In the genomic region with DNA sequence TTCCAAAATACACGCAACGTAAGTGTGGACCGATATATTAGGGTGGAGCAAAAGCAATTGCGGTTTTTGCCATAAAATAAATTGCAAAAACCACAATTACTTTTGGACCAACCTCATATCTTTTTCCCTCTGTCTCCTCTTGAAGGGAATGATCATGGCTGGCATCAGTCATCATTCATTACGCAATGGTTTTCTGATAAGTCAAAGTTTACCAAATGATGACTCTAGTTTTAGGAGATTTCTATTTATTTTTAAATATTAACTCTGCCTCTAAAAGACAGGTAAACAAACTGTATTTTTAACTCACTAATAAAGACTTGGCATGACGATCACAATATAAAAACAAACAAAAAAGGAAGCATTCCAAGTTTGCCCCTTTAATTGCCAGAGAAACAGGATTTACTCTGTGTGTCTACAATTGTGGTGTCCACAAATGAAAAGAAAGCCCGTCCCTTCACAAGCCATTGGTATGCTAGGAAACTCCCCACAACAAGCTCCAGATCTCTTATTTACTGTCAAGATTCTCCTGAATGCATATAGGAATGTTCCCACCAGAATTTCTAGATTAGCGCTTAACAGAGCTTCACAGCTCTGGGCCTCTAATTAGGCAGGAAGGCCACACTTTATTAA, we compare ENCODE assay signal across 22 cellular contexts.
A peak's percentile ranks its signal among the peaks of the same experiment; 100 is the strongest.
DNase-seq lines count a peak whose midpoint lies in the region; ATAC-seq, FAIRE-seq and TF ChIP-seq lines count a peak whose summit lies in the region.
"Had no signal": no experiment of that assay in that cellular context is flagged by ENCODE, and none has a peak within 500 bp of the region (broad histone marks: within the 10 kb centered on the region; RNA-seq: fewer than 3 reads in every experiment).

No MANE protein-coding gene starts in this region.

- WGBS in mammary epithelial cell (ENCODE audit: low coverage, missing lambda C conversion rate): 93% methylated on average over 7 of the region's 8 CpGs
- 63% methylated on average over 8 of the region's 8 CpGs for WGBS in GM12878 (ENCODE audit: insufficient coverage, insufficient replicate concordance, low lambda C conversion rate, missing lambda C conversion rate)
- 38% methylated on average over 8 of the region's 8 CpGs for WGBS in liver

- intact Hi-C loops in MCF 10A (cut with micrococcal nuclease): no loop called here
- intact Hi-C loops in mammary epithelial cell (cut with micrococcal nuclease): no loop called here
- intact Hi-C loops in GM12878 (cut with micrococcal nuclease; ENCODE audit: unreplicated experiment): no loop called here

- TF ChIP-seq POLR2A in GM12878 (IDR thresholded peaks at IDR 0.05; ENCODE audit: low read depth, low read length): no peak

- TF ChIP-seq RAD21 in GM12878 (IDR thresholded peaks at IDR 0.05; ENCODE audit: insufficient read depth, low read depth, low read length) (no peak), liver (IDR thresholded peaks at IDR 0.05) (peak; percentile 44 to 53)

- in situ Hi-C loops in mammary epithelial cell (cut with MboI; ENCODE audit: low sequenced_read_pairs in 2 of 2): no loop called here
- in situ Hi-C loops in GM12878 (cut with MboI): no loop called here

- H3K27ac ChIP-seq in mammary epithelial cell (ENCODE audit: insufficient read depth, low read depth, low read length) (no peak overlapping the region), GM12878 (ENCODE audit: control insufficient read depth, insufficient read depth) (no peak overlapping the region), liver (ENCODE audit: low read depth in 1 of 2, low read length in 2 of 2) (peak overlapping the region; percentile 81 to 91), subcutaneous abdominal adipose tissue (ENCODE audit: low read depth, low read length) (peak overlapping the region; percentile 71)
- H3K27ac ChIP-seq: ascending aorta, coronary artery, GM23248, neutrophil had no signal

- H3K4me3 Mint-ChIP-seq in MCF 10A (ENCODE audit: unreplicated experiment): no peak overlapping the region
- H3K4me3 Mint-ChIP-seq in stimulated activated memory B cell treated with anti-CD40 and anti-IgM and Interleukin-4, amounts not matched to agents 10 μg/mL and 1 μg/mL and 100 μg/mL, for 72 hours: no peak overlapping the region
- H3K4me3 Mint-ChIP-seq: activated T-cell treated with anti-CD3 and anti-CD28 coated beads, Interleukin-2, amount 50 U/mL, for 72 hours; T-helper 2 cell treated with Interferon-gamma antibody and Interleukin-4, amounts not matched to agents 5 μg/mL and 100 μg/mL, for 36 hours had no signal

- dilution Hi-C loops in mammary epithelial cell (cut with HindIII; ENCODE audit: low sequenced_read_pairs): no loop called here

- no peaks in the 10 kb centered on the region for H3K9me3 Mint-ChIP-seq in MCF 10A (ENCODE audit: unreplicated experiment)
- no peaks in the 10 kb centered on the region for H3K9me3 Mint-ChIP-seq in stimulated activated memory B cell treated with anti-CD40 and anti-IgM and Interleukin-4, amounts not matched to agents 10 μg/mL and 1 μg/mL and 100 μg/mL, for 72 hours
- H3K9me3 Mint-ChIP-seq: activated T-cell treated with anti-CD3 and anti-CD28 coated beads, Interleukin-2, amount 50 U/mL, for 72 hours; T-helper 2 cell treated with Interferon-gamma antibody and Interleukin-4, amounts not matched to agents 5 μg/mL and 100 μg/mL, for 36 hours had no signal

- BruUV-seq in MCF 10A (replicated peaks; lab: Mats Ljungman, UMichigan) (no TSS peak), mammary epithelial cell (replicated peaks; lab: Mats Ljungman, UMichigan) (no TSS peak), GM12878 (replicated peaks; lab: Mats Ljungman, UMichigan) (no TSS peak)

- SMC1A ChIA-PET in GM12878 (lab: Charles Lee; ENCODE audit: uncharacterized antibody, unreplicated experiment): no interaction called here

- H3K4me3 ChIP-seq in mammary epithelial cell (replicated peaks in 1 of 3; ENCODE audit: insufficient read depth in 1 of 3, low read depth in 2 of 3, low read length in 3 of 3) (no peak overlapping the region), GM12878 (no peak overlapping the region), liver (ENCODE audit: low read depth in 1 of 3, low read length in 3 of 3) (no peak overlapping the region), subcutaneous abdominal adipose tissue (ENCODE audit: low read depth in 1 of 5, low read length in 5 of 5) (no peak overlapping the region)
- H3K4me3 ChIP-seq: ascending aorta, coronary artery, GM23248 had no signal

- H3K4me1 ChIP-seq in mammary epithelial cell (ENCODE audit: insufficient read depth, low read length) (peaks cover 5% of the 10 kb centered on the region), GM12878 (ENCODE audit: control insufficient read depth, insufficient read depth, low read length) (no peaks in the 10 kb centered on the region), liver (ENCODE audit: control insufficient read depth in 4 of 4, insufficient read depth in 4 of 4, low read length in 3 of 4) (peaks cover 10 to 76% (median 40%) of the 10 kb centered on the region in 4 donors), subcutaneous abdominal adipose tissue (ENCODE audit: control insufficient read depth in 5 of 5, insufficient read depth in 5 of 5, low read length in 5 of 5) (peaks cover 2 to 44% (median 26%) of the 10 kb centered on the region in 5 donors)

- no peak overlapping the region for H2AFZ ChIP-seq in mammary epithelial cell (ENCODE audit: low read depth, low read length)
- no peak overlapping the region for H2AFZ ChIP-seq in GM12878 (ENCODE audit: control insufficient read depth, low read depth, low read length)
- H2AFZ ChIP-seq: GM23248 had no signal

- H3K27me3 Mint-ChIP-seq in MCF 10A (ENCODE audit: insufficient read depth, unreplicated experiment): no peaks in the 10 kb centered on the region
- no peaks in the 10 kb centered on the region for H3K27me3 Mint-ChIP-seq in stimulated activated memory B cell treated with anti-CD40 and anti-IgM and Interleukin-4, amounts not matched to agents 10 μg/mL and 1 μg/mL and 100 μg/mL, for 72 hours

- RAD21 ChIA-PET in GM12878 (lab: Charles Lee; ENCODE audit: unreplicated experiment): no interaction called here

- no peak overlapping the region for H3K9ac ChIP-seq in mammary epithelial cell (ENCODE audit: insufficient read depth, low read length)
- no peak overlapping the region for H3K9ac ChIP-seq in GM12878 (ENCODE audit: control insufficient read depth, insufficient read depth, low read length)
- peak overlapping the region in 1 of 2 donors; percentile 71 for H3K9ac ChIP-seq in liver (ENCODE audit: low read depth in 1 of 2, low read length in 2 of 2)
- H3K9ac ChIP-seq in subcutaneous abdominal adipose tissue (ENCODE audit: low read length in 5 of 5): no peak overlapping the region
- H3K9ac ChIP-seq: GM23248 had no signal

- CTCF ChIA-PET in MCF 10A (lab: Yijun Ruan, JAX) (interaction anchor here (0.6 kb wide), 1 partner anchor 64 kb away, joined by 3 read pairs; no protein-coding TSS in a partner anchor), mammary epithelial cell (lab: Charles Lee; ENCODE audit: low non-redundant PET) (no interaction called here), GM12878 (lab: Yijun Ruan, JAX) (no interaction called here)

- H3K27me3 ChIP-seq in mammary epithelial cell (ENCODE audit: insufficient read depth, low read length) (no peaks in the 10 kb centered on the region), GM12878 (replicated peaks in 1 of 2; ENCODE audit: control insufficient read depth in 2 of 2, insufficient read depth in 2 of 2, low read length in 1 of 2) (no peaks in the 10 kb centered on the region; a peak in 1 of 4 replicates), liver (ENCODE audit: control insufficient read depth in 4 of 4, insufficient read depth in 4 of 4, low read length in 3 of 4) (no peaks in the 10 kb centered on the region), subcutaneous abdominal adipose tissue (ENCODE audit: control insufficient read depth in 5 of 5, insufficient read depth in 4 of 5, low read length in 5 of 5) (no peaks in the 10 kb centered on the region)
- H3K27me3 ChIP-seq: ascending aorta had no signal

- FAIRE-seq in GM12878 (lab: Jason Lieb, UNC): peak; percentile 52

- ATAC-seq in GM12878: no peak
- ATAC-seq in stimulated activated memory B cell treated with anti-CD40 and anti-IgM and Interleukin-4, amounts not matched to agents 10 μg/mL and 1 μg/mL and 100 μg/mL, for 72 hours: no peak
- ATAC-seq: activated T-cell treated with anti-CD3 and anti-CD28 coated beads, Interleukin-2, amount 50 U/mL, for 72 hours had no signal

- TF ChIP-seq CTCF in MCF 10A (IDR thresholded peaks at IDR 0.05; ENCODE audit: unreplicated experiment) (no peak), mammary epithelial cell (conservative IDR thresholded peaks at IDR 0.05 in 1 of 2, IDR thresholded peaks at IDR 0.05 in 1 of 2; ENCODE audit: extremely low read depth in 1 of 2, insufficient read depth in 1 of 2, low read depth in 1 of 2, low read length in 2 of 2) (no peak), GM12878 (IDR thresholded peaks at IDR 0.05 in 2 of 3, conservative IDR thresholded peaks at IDR 0.05 in 1 of 3; ENCODE audit: control insufficient read depth in 2 of 3, extremely low read depth in 1 of 3, insufficient read depth in 1 of 3, low read depth in 3 of 3, low read length in 3 of 3) (no peak), liver (IDR thresholded peaks at IDR 0.05; ENCODE audit: low read depth, low read length, missing input control) (no peak)

- peak overlapping the region; percentile 32 for H3K27ac Mint-ChIP-seq in MCF 10A (ENCODE audit: low read depth, unreplicated experiment)
- H3K27ac Mint-ChIP-seq in stimulated activated memory B cell treated with anti-CD40 and anti-IgM and Interleukin-4, amounts not matched to agents 10 μg/mL and 1 μg/mL and 100 μg/mL, for 72 hours: no peak overlapping the region
- H3K27ac Mint-ChIP-seq: activated T-cell treated with anti-CD3 and anti-CD28 coated beads, Interleukin-2, amount 50 U/mL, for 72 hours; T-helper 2 cell treated with Interferon-gamma antibody and Interleukin-4, amounts not matched to agents 5 μg/mL and 100 μg/mL, for 36 hours had no signal

- DNase-seq in MCF 10A (ENCODE audit: unreplicated experiment) (no peak), mammary epithelial cell (no peak), GM12878 (ENCODE audit: low read depth, low spot score) (no peak), cerebellar nuclear complex (lab: John Stamatoyannopoulos, UW) (no peak)
- no peak for DNase-seq in stimulated activated CD4-positive, alpha-beta T cell treated with anti-CD3 and anti-CD28 coated beads, Interleukin-2, amount 100 ng/mL, for 24 hours
- DNase-seq: 8988T; activated naive CD4-positive, alpha-beta T cell treated with anti-CD3 and anti-CD28 coated beads, Interleukin-2, amount 50 U/mL, for 16 hours; activated T-cell treated with anti-CD3 and anti-CD28 coated beads, Interleukin-2, amount 50 U/mL, for 72 hours; GM23248; kidney glomerular epithelial cell; NCI-H1417; NCI-H748 treated with DMSO at 0.1 percent for 48 hours; OCI-M1; stimulated activated naive CD4-positive, alpha-beta T cell; trophoblast cell had no signal

- no peak overlapping the region for H3K4me2 ChIP-seq in mammary epithelial cell (ENCODE audit: insufficient read depth, low read depth, low read length)
- no peak overlapping the region for H3K4me2 ChIP-seq in GM12878 (ENCODE audit: control insufficient read depth, insufficient read depth)

- H4K20me1 ChIP-seq in mammary epithelial cell (ENCODE audit: insufficient read depth, low read length) (no peaks in the 10 kb centered on the region), GM12878 (ENCODE audit: control insufficient read depth, insufficient read depth) (no peaks in the 10 kb centered on the region)

- H3K36me3 ChIP-seq in mammary epithelial cell (ENCODE audit: insufficient read depth, low read length) (peaks cover 22% of the 10 kb centered on the region), GM12878 (ENCODE audit: control insufficient read depth in 2 of 2, insufficient read depth in 2 of 2, low read length in 1 of 2) (no peaks in the 10 kb centered on the region), liver (ENCODE audit: control insufficient read depth in 4 of 4, insufficient read depth in 3 of 4, low read depth in 1 of 4, low read length in 3 of 4) (peaks cover 0 to 6% (median 0%) of the 10 kb centered on the region in 4 donors), subcutaneous abdominal adipose tissue (ENCODE audit: control insufficient read depth in 5 of 5, insufficient read depth in 5 of 5, low read length in 5 of 5) (peaks cover 0 to 15% (median 5%) of the 10 kb centered on the region in 5 donors)
- H3K36me3 ChIP-seq: ascending aorta, neutrophil had no signal

- POLR2A ChIA-PET in MCF 10A (lab: Yijun Ruan, JAX): interaction anchor here (0.8 to 1.2 kb wide), 3 partner anchors 48 to 88 kb away, joined by 3 read pairs; no protein-coding TSS in a partner anchor
- POLR2A ChIA-PET in GM12878 (lab: Charles Lee): no interaction called here

- peaks cover 11% of the 10 kb centered on the region for H3K4me1 Mint-ChIP-seq in MCF 10A (ENCODE audit: insufficient read depth, unreplicated experiment)
- no peaks in the 10 kb centered on the region for H3K4me1 Mint-ChIP-seq in stimulated activated memory B cell treated with anti-CD40 and anti-IgM and Interleukin-4, amounts not matched to agents 10 μg/mL and 1 μg/mL and 100 μg/mL, for 72 hours

- H3K36me3 Mint-ChIP-seq in MCF 10A (ENCODE audit: insufficient read depth, unreplicated experiment): peaks cover 5% of the 10 kb centered on the region
- H3K36me3 Mint-ChIP-seq in stimulated activated memory B cell treated with anti-CD40 and anti-IgM and Interleukin-4, amounts not matched to agents 10 μg/mL and 1 μg/mL and 100 μg/mL, for 72 hours: peaks cover 6% of the 10 kb centered on the region

- H3K79me2 ChIP-seq in mammary epithelial cell (ENCODE audit: insufficient read depth, low read length): peaks cover 60% of the 10 kb centered on the region
- H3K79me2 ChIP-seq in GM12878 (ENCODE audit: control insufficient read depth, insufficient read depth, low read length): no peaks in the 10 kb centered on the region

- H3K9me3 ChIP-seq in mammary epithelial cell (replicated peaks; ENCODE audit: insufficient read depth, low read length) (no peaks in the 10 kb centered on the region), GM12878 (replicated peaks; ENCODE audit: control insufficient read depth, insufficient read depth, low read length) (no peaks in the 10 kb centered on the region), liver (ENCODE audit: control insufficient read depth in 4 of 4, low read length in 3 of 4) (no peaks in the 10 kb centered on the region), subcutaneous abdominal adipose tissue (ENCODE audit: control insufficient read depth in 5 of 5, low read length in 5 of 5) (no peaks in the 10 kb centered on the region)
- H3K9me3 ChIP-seq: ascending aorta, neutrophil had no signal

- TF ChIP-seq EP300 in GM12878 (IDR thresholded peaks at IDR 0.05; ENCODE audit: borderline replicate concordance in 1 of 2, control insufficient read depth in 1 of 2, low read depth in 2 of 2, low read length in 2 of 2): no peak

Comparison
In these comparisons a context has a peak if more than half of its experiments do, and no peak if none do; other contexts are left out.
1. H3K27ac ChIP-seq: peak in liver (2 of 2) and subcutaneous abdominal adipose tissue (single experiment); none in mammary epithelial cell (single experiment) and GM12878 (single experiment).